ENCODE assay signal across 27 cellular contexts in the genomic region with DNA sequence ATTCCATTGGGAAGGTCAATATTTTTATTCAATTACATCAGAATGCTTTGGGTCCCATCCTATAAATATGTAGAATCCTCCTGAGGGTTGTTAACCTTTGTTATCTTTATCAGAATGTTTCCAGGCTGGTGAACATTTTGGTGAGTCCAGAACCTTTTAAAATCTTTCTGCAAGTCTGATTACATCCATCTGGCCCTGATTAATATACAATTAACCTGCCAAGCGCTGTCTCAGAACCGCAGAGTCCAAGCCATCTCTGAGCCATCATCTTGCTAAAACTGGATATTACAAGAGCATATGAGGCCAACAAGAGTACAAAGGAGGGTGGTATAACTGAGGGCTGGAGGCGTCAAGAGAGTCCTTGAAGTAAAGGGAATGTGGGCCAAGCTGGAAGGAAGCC.
DNase-seq lines count a peak whose midpoint lies in the region; ATAC-seq and TF ChIP-seq lines count a peak whose summit lies in the region.
"Had no signal": no experiment of that assay in that cellular context is flagged by ENCODE, and none has a peak within 500 bp of the region (broad histone marks: within the 10 kb centered on the region; RNA-seq: fewer than 3 reads in every experiment).

No MANE protein-coding gene starts in this region.

- H3K9me3 ChIP-seq in heart left ventricle: no peaks in the 10 kb centered on the region
- H3K9me3 ChIP-seq in left ventricle myocardium inferior (replicated peaks): no peaks in the 10 kb centered on the region
- H3K9me3 ChIP-seq in MG63: no peaks in the 10 kb centered on the region
- H3K9me3 ChIP-seq in esophagus squamous epithelium: no peaks in the 10 kb centered on the region
- H3K9me3 ChIP-seq: BLaER1 treated with 17β-estradiol and CSF1 and Interleukin-3, amounts not matched to agents 10 nM and 100 nM had no signal

- peak in 3 of 4 donors; percentile 9 to 59 (median 33) for ATAC-seq in heart left ventricle
- ATAC-seq in SK-N-SH treated with all-trans-retinoic acid at 6 μM for 48 hours: no peak
- ATAC-seq: GM12878, HCT116 had no signal

- WGBS in heart left ventricle, 4 donors: 71 to 82% (median 79%) methylated on average over 3 of the region's 3 CpGs
- 72 to 80% methylated on average over 3 of the region's 3 CpGs for WGBS in esophagus squamous epithelium, 2 donors

- H3K36me3 ChIP-seq in heart left ventricle: no peaks in the 10 kb centered on the region
- no peaks in the 10 kb centered on the region for H3K36me3 ChIP-seq in left ventricle myocardium inferior
- no peaks in the 10 kb centered on the region for H3K36me3 ChIP-seq in MG63
- H3K36me3 ChIP-seq in esophagus squamous epithelium: no peaks in the 10 kb centered on the region
- H3K36me3 ChIP-seq: BLaER1 treated with 17β-estradiol and CSF1 and Interleukin-3, amounts not matched to agents 10 nM and 100 nM had no signal

- DNase-seq in heart left ventricle (no peak), left ventricle myocardium inferior (no peak), MG63 (peak; percentile 12), cortex of kidney (lab: John Stamatoyannopoulos, UW) (no peak), putamen (ENCODE audit: low spot score) (no peak), esophagus squamous epithelium (lab: John Stamatoyannopoulos, UW) (no peak)
- DNase-seq: CD4-positive, alpha-beta memory T cell; COR-L47; DMS79; EL; GDM1; IMR-90; KG1; NCI-H1092; NCI-H1417 treated with DMSO at 0.1 percent for 48 hours; NCI-H1694 treated with DMSO at 0.1 percent for 48 hours; NCI-H2081; NCI-H2171 treated with DMSO at 0.1 percent for 48 hours; NCI-H345; NCI-H510A treated with DMSO at 0.1 percent for 48 hours; NCI-H774; SHP77; SW 1271 had no signal

- no peak for TF ChIP-seq CTCF in heart left ventricle (IDR thresholded peaks at IDR 0.05)
- no peak for TF ChIP-seq CTCF in left ventricle myocardium inferior (IDR thresholded peaks at IDR 0.05; ENCODE audit: borderline replicate concordance)
- no peak for TF ChIP-seq CTCF in esophagus squamous epithelium (IDR thresholded peaks at IDR 0.05)

- no peak for TF ChIP-seq POLR2A in heart left ventricle (IDR thresholded peaks at IDR 0.05)
- no peak for TF ChIP-seq POLR2A in esophagus squamous epithelium (IDR thresholded peaks at IDR 0.05)

- intact Hi-C loops in heart left ventricle (cut with DNase I) (no loop called here), left ventricle myocardium inferior (cut with micrococcal nuclease) (no loop called here), esophagus squamous epithelium (cut with DNase I) (no loop called here)

- no peaks in the 10 kb centered on the region for H3K27me3 ChIP-seq in heart left ventricle
- no peaks in the 10 kb centered on the region for H3K27me3 ChIP-seq in left ventricle myocardium inferior (ENCODE audit: low read depth)
- no peaks in the 10 kb centered on the region for H3K27me3 ChIP-seq in MG63
- H3K27me3 ChIP-seq in esophagus squamous epithelium: no peaks in the 10 kb centered on the region
- H3K27me3 ChIP-seq: BLaER1 treated with 17β-estradiol and CSF1 and Interleukin-3, amounts not matched to agents 10 nM and 100 nM had no signal

- H3K4me1 ChIP-seq in heart left ventricle (peaks cover 0 to 10% (median 0%) of the 10 kb centered on the region in 12 donors), left ventricle myocardium inferior (peaks cover 8% of the 10 kb centered on the region), esophagus squamous epithelium (no peaks in the 10 kb centered on the region)

- H3K4me3 ChIP-seq in heart left ventricle: no peak overlapping the region
- no peak overlapping the region for H3K4me3 ChIP-seq in left ventricle myocardium inferior
- H3K4me3 ChIP-seq in MG63: no peak overlapping the region
- H3K4me3 ChIP-seq in esophagus squamous epithelium: no peak overlapping the region
- H3K4me3 ChIP-seq: BLaER1 treated with 17β-estradiol and CSF1 and Interleukin-3, amounts not matched to agents 10 nM and 100 nM; GM12878 had no signal

- no peak overlapping the region for H3K27ac ChIP-seq in heart left ventricle
- no peak overlapping the region for H3K27ac ChIP-seq in left ventricle myocardium inferior (replicated peaks)
- no peak overlapping the region for H3K27ac ChIP-seq in esophagus squamous epithelium
- H3K27ac ChIP-seq: BLaER1 treated with 17β-estradiol and CSF1 and Interleukin-3, amounts not matched to agents 10 nM and 100 nM had no signal

TF ChIP-seq in SK-N-SH treated with all-trans-retinoic acid at 6 μM for 48 hours, 23 proteins besides CTCF, POLR2A, EP300 and RAD21:
- TF ChIP-seq RARB (CRISPR knock-in tag; IDR thresholded peaks at IDR 0.05): no peak
- TF ChIP-seq OSR1 (CRISPR knock-in tag; IDR thresholded peaks at IDR 0.05): no peak
- TF ChIP-seq, protein P1, sequence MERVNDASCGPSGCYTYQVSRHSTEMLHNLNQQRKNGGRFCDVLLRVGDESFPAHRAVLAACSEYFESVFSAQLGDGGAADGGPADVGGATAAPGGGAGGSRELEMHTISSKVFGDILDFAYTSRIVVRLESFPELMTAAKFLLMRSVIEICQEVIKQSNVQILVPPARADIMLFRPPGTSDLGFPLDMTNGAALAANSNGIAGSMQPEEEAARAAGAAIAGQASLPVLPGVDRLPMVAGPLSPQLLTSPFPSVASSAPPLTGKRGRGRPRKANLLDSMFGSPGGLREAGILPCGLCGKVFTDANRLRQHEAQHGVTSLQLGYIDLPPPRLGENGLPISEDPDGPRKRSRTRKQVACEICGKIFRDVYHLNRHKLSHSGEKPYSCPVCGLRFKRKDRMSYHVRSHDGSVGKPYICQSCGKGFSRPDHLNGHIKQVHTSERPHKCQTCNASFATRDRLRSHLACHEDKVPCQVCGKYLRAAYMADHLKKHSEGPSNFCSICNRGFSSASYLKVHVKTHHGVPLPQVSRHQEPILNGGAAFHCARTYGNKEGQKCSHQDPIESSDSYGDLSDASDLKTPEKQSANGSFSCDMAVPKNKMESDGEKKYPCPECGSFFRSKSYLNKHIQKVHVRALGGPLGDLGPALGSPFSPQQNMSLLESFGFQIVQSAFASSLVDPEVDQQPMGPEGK (CRISPR knock-in tag; IDR thresholded peaks at IDR 0.05; ENCODE audit: borderline replicate concordance): no peak
- no peak for TF ChIP-seq TOX (CRISPR knock-in tag; IDR thresholded peaks at IDR 0.05; ENCODE audit: borderline replicate concordance)
- no peak for TF ChIP-seq ZFP3 (CRISPR knock-in tag; IDR thresholded peaks at IDR 0.05)
- TF ChIP-seq ISL1 (CRISPR knock-in tag; IDR thresholded peaks at IDR 0.05): no peak
- 0 out of 2 replicates have a peak, but pooled peaks have one; percentile 19 for TF ChIP-seq TCF4 (CRISPR knock-in tag; IDR thresholded peaks at IDR 0.05; ENCODE audit: borderline replicate concordance)
